Comparison of ENCODE assay signal across 1 cellular context in genomic region chr3:125374996-125375941, GRCh38.
TF ChIP-seq lines count a peak whose summit lies in the region.

Gene ZNF148 (minus strand): TSS chr3:125375325. CDS start chr3:125313640, 61,685 bp downstream.

TF ChIP-seq in HepG2, 621 proteins besides CTCF, POLR2A, EP300 and RAD21 (continued from another document):
- TF ChIP-seq FOXO4 (CRISPR knock-in tag; conservative IDR thresholded peaks at IDR 0.05): no peak
- peak; percentile 58 for TF ChIP-seq POGZ (CRISPR knock-in tag; IDR thresholded peaks at IDR 0.05)
- peak; percentile 77 for TF ChIP-seq TOPORS (CRISPR knock-in tag; IDR thresholded peaks at IDR 0.05)
- TF ChIP-seq NFE2L2 (IDR thresholded peaks at IDR 0.05; ENCODE audit: low read length): no peak
- no peak for TF ChIP-seq ZBTB37 (CRISPR knock-in tag; IDR thresholded peaks at IDR 0.05)
- TF ChIP-seq ZBTB33 (CRISPR knock-in tag; IDR thresholded peaks at IDR 0.05): peak; percentile 56; the same call in 1 of the 2 replicates
- TF ChIP-seq SIX4 (CRISPR knock-in tag; IDR thresholded peaks at IDR 0.05): 0 out of 2 replicates have a peak, but pooled peaks have one; percentile 18
- no peak; the same call in 1 of the 2 replicates for TF ChIP-seq TMF1 (CRISPR knock-in tag; IDR thresholded peaks at IDR 0.05; ENCODE audit: low read depth)
- TF ChIP-seq USF2 (IDR thresholded peaks at IDR 0.05; ENCODE audit: low read depth, low read length): no peak
- TF ChIP-seq USF2 (CRISPR knock-in tag; IDR thresholded peaks at IDR 0.05; ENCODE audit: borderline replicate concordance): no peak
- TF ChIP-seq ZNF276 (CRISPR knock-in tag; IDR thresholded peaks at IDR 0.05; ENCODE audit: low read depth): no peak; the same call in 1 of the 2 replicates
- no peak for TF ChIP-seq ZNF292 (CRISPR knock-in tag; IDR thresholded peaks at IDR 0.05; ENCODE audit: borderline replicate concordance, low read depth)
- TF ChIP-seq RFX3 (CRISPR knock-in tag; IDR thresholded peaks at IDR 0.05): peak; percentile 23; the same call in 1 of the 2 replicates
- TF ChIP-seq ZNF260 (CRISPR knock-in tag; IDR thresholded peaks at IDR 0.05; ENCODE audit: borderline replicate concordance, low read depth): no peak
- no peak for TF ChIP-seq KAT2B (IDR thresholded peaks at IDR 0.05; ENCODE audit: borderline replicate concordance, low read depth, low read length)
- peak; percentile 78 for TF ChIP-seq HNRNPLL (IDR thresholded peaks at IDR 0.05; ENCODE audit: low read depth, low read length, poor library complexity, severe bottlenecking)
- peak; percentile 38; the same call in 1 of the 2 replicates for TF ChIP-seq FOXO1 (CRISPR knock-in tag; IDR thresholded peaks at IDR 0.05)
- TF ChIP-seq GABPB1 (CRISPR knock-in tag; IDR thresholded peaks at IDR 0.05): peak; percentile 95
- no peak; the same call in 1 of the 2 replicates for TF ChIP-seq ZNF850 (CRISPR knock-in tag; conservative IDR thresholded peaks at IDR 0.05)
- peak; percentile 92 for TF ChIP-seq THAP11 (CRISPR knock-in tag; IDR thresholded peaks at IDR 0.05)
- TF ChIP-seq ZNF83 (CRISPR knock-in tag; IDR thresholded peaks at IDR 0.05; ENCODE audit: borderline replicate concordance): no peak
- no peak for TF ChIP-seq ZNF773 (CRISPR knock-in tag; IDR thresholded peaks at IDR 0.05; ENCODE audit: borderline replicate concordance)
- TF ChIP-seq ZNF678 (CRISPR knock-in tag; IDR thresholded peaks at IDR 0.05): peak; percentile 53; the same call in 1 of the 2 replicates
- TF ChIP-seq RBAK (CRISPR knock-in tag; IDR thresholded peaks at IDR 0.05): no peak
- TF ChIP-seq SOX5 (CRISPR knock-in tag; IDR thresholded peaks at IDR 0.05; ENCODE audit: borderline replicate concordance): no peak
- peak; percentile 88 for TF ChIP-seq BRCA1 (CRISPR knock-in tag; IDR thresholded peaks at IDR 0.05)
- TF ChIP-seq ZC3H4 (CRISPR knock-in tag; IDR thresholded peaks at IDR 0.05; ENCODE audit: borderline replicate concordance): no peak
- no peak for TF ChIP-seq JARID2 (CRISPR knock-in tag; IDR thresholded peaks at IDR 0.05; ENCODE audit: insufficient replicate concordance)
- TF ChIP-seq YY1 (IDR thresholded peaks at IDR 0.05; ENCODE audit: insufficient read depth, insufficient replicate concordance, low read depth, low read length): peak; percentile 86
- peak; percentile 53 for TF ChIP-seq ZNF547 (CRISPR knock-in tag; IDR thresholded peaks at IDR 0.05)
- TF ChIP-seq ZBTB1 (CRISPR knock-in tag; IDR thresholded peaks at IDR 0.05; ENCODE audit: borderline replicate concordance): no peak
- peak; percentile 55 for TF ChIP-seq ZBTB38 (CRISPR knock-in tag; IDR thresholded peaks at IDR 0.05)
